9 cellular contexts compared by ENCODE assay signal in the genomic region with DNA sequence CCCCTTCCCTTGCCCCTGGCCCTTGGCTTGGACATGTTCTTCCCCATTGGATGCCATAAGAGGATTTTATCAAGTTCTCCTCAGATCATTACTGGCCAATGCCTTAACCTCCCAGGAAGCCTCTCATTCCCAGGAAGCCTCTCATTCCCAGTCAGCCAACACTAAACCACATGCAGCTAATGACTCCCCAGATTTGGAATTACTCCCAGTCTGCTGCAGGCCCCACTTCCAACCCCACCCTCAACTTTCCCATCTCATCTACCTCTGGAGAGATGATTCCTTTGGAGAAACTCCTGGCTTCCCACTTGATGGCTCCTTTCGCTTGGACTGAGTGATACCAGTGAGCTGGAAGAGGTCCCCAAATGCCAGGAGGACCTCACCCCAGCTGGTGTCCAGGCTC.
"Had no signal": no experiment of that assay in that cellular context is flagged by ENCODE, and none has a peak within 500 bp of the region (broad histone marks: within the 10 kb centered on the region; RNA-seq: fewer than 3 reads in every experiment).

No MANE protein-coding gene starts in this region.

- DNase-seq: activated CD4-positive, alpha-beta T cell treated with anti-CD3 and anti-CD28 coated beads for 48 hours; activated naive CD4-positive, alpha-beta T cell; aorta; colonic mucosa; kidney; stimulated activated CD4-positive, alpha-beta T cell treated with anti-CD3 and anti-CD28 coated beads, Interleukin-4, amount 100 ng/mL, for 1 hour; stimulated activated CD8-positive, alpha-beta memory T cell treated with anti-CD3 and anti-CD28 coated beads, Interleukin-4, amount 100 ng/mL, for 48 hours; testis; upper lobe of right lung had no signal
